In the genomic region with DNA sequence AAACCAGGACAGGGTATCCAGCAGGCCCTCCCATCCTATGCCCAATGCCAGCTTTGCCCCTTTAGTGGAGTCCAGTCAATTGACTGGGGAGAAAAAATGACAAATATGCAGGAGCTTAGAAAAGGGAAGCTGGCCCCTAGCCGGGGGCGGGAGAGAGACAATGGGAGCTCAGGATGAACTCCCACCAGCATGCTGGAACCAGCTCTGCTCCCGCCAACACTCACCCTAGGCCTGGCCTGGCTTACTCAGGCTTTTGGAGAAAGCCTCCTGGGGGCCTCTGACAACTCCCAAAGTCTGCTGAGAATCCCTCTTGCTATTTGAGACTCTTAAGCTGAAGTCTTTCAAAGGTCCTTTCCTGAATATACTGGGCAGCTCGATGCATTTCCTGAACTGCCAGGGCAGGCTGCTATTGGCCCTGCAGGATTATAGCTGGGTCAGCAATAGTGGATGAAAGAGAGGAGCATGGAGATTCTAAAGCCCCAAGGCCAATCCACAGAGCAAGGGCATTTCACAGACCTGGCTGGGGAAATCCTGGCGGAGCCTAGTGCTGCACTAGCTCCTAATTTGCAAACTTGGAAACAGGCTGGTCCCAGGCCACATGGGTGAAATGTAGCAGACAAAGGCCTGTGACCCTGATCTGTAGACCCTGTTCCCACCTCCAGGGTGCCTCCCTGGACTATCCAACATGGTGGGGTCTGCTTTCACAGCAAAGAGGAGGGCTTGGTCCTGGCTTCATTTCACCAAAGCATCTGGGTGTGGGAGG, we compare ENCODE assay signal across 15 cellular contexts. TPM values are rescaled to one million over a fixed set of nuclear protein-coding genes. Genes with fewer than 3 reads are reported as not detected.
A peak's percentile ranks its signal among the peaks of the same experiment; 100 is the strongest.
DNase-seq lines count a peak whose midpoint lies in the region; ATAC-seq and TF ChIP-seq lines count a peak whose summit lies in the region.
"Had no signal": no experiment of that assay in that cellular context is flagged by ENCODE, and none has a peak within 500 bp of the region (broad histone marks: within the 10 kb centered on the region; RNA-seq: fewer than 3 reads in every experiment).

No MANE protein-coding gene starts in this region.

- no peak overlapping the region for H2BK15ac ChIP-seq in IMR-90 (ENCODE audit: low read depth, low read length)

- no peak for TF ChIP-seq CTCF in C4-2B (conservative IDR thresholded peaks at IDR 0.05)
- no peak for TF ChIP-seq CTCF in IMR-90 (conservative IDR thresholded peaks at IDR 0.05; ENCODE audit: low read depth, low read length)
- TF ChIP-seq CTCF in brain (conservative IDR thresholded peaks at IDR 0.05): no peak
- no peak for TF ChIP-seq CTCF in GM13976 (IDR thresholded peaks at IDR 0.05; ENCODE audit: borderline replicate concordance, control extremely low read depth, extremely low read depth, insufficient read depth, missing control alignments)
- no peak for TF ChIP-seq CTCF in HFFc6 (IDR thresholded peaks at IDR 0.05)

- H3K9me1 ChIP-seq in IMR-90 (ENCODE audit: insufficient read depth, low read length): no peaks in the 10 kb centered on the region; the same call in 1 of the 2 replicates

- no peaks in the 10 kb centered on the region for H3K27me3 ChIP-seq in IMR-90 (ENCODE audit: control insufficient read depth, insufficient read depth, low read length)
- H3K27me3 ChIP-seq in layer of hippocampus (ENCODE audit: control insufficient read depth, insufficient read depth, low read length): no peaks in the 10 kb centered on the region

- H2AFZ ChIP-seq in IMR-90 (replicated peaks; ENCODE audit: low read length, poor library complexity): no peak overlapping the region

- no peak overlapping the region for H2AK9ac ChIP-seq in IMR-90 (replicated peaks; ENCODE audit: low read depth, low read length, poor library complexity)

- no peak overlapping the region for H2AK5ac ChIP-seq in IMR-90 (ENCODE audit: low read depth, low read length)

- no peaks in the 10 kb centered on the region; a peak in 1 of 4 replicates for H3K79me1 ChIP-seq in IMR-90 (ENCODE audit: low read depth in 1 of 2, low read length in 2 of 2)

- H3K4me1 ChIP-seq in IMR-90 (ENCODE audit: control insufficient read depth, insufficient read depth, low read length): peaks cover 1% of the 10 kb centered on the region; the same call in 1 of the 2 replicates

- DNase-seq in IMR-90 (peak; percentile 15), GM13976 (ENCODE audit: low spot score) (no peak), HT-29 (ENCODE audit: low spot score) (no peak), HFFc6 (no peak)
- DNase-seq in activated CD8-positive, alpha-beta memory T cell treated with anti-CD3 and anti-CD28 coated beads for 24 hours: no peak
- DNase-seq: aorta, DMS 273 treated with DMSO at 0.1 percent for 48 hours, NCI-H774, T-helper 9 cell had no signal

- H3K9me3 ChIP-seq in IMR-90 (ENCODE audit: control insufficient read depth, insufficient read depth, low read length): no peaks in the 10 kb centered on the region
- H3K9me3 ChIP-seq: HAP-1 had no signal

- peaks cover 25% of the 10 kb centered on the region for H3K4me1 Mint-ChIP-seq in brain
- H3K4me1 Mint-ChIP-seq in HFFc6 (ENCODE audit: low read depth): no peaks in the 10 kb centered on the region

- H3K36me3 ChIP-seq in IMR-90 (ENCODE audit: control insufficient read depth, insufficient read depth, low read length): peaks cover 6% of the 10 kb centered on the region
- H3K36me3 ChIP-seq: HAP-1 had no signal

- H3K36me3 Mint-ChIP-seq in brain (peaks cover 34% of the 10 kb centered on the region), HFFc6 (ENCODE audit: low read depth) (peaks cover 13% of the 10 kb centered on the region)

- ATAC-seq in IMR-90 (ENCODE audit: low read depth): peak; percentile 42; the same call in 1 of the 2 replicates
- ATAC-seq: Right ventricle myocardium inferior had no signal

- H3K4me3 ChIP-seq in IMR-90 (ENCODE audit: insufficient read depth, low read depth, low read length): no peak overlapping the region
- H3K4me3 ChIP-seq: HAP-1 had no signal

- H4K91ac ChIP-seq in IMR-90 (ENCODE audit: insufficient read depth, low read depth, low read length): no peak overlapping the region

- no TSS peak for BruUV-seq in IMR-90 (replicated peaks; lab: Mats Ljungman, UMichigan)

- no peak for TF ChIP-seq POLR2A in IMR-90 (IDR thresholded peaks at IDR 0.05; ENCODE audit: low read depth, low read length)

- no peak overlapping the region for H3K4ac ChIP-seq in IMR-90 (ENCODE audit: low read depth, low read length)

- H2BK5ac ChIP-seq in IMR-90 (ENCODE audit: low read depth, low read length, poor library complexity, severe bottlenecking): no peak overlapping the region

- H3K9me3 Mint-ChIP-seq in brain (peaks cover 0 to 6% (median under 1%) of the 10 kb centered on the region in 5 experiments), HFFc6 (no peaks in the 10 kb centered on the region)
- H3K9me3 Mint-ChIP-seq: activated CD4-positive, alpha-beta memory T cell treated with anti-CD3 and anti-CD28 coated beads for 36 hours had no signal

- dilution Hi-C loops in IMR-90 (cut with HindIII; ENCODE audit: low sequenced_read_pairs, unreplicated experiment): no loop called here

- H4K8ac ChIP-seq in IMR-90 (ENCODE audit: low read depth in 2 of 2, low read length in 2 of 2): no peak overlapping the region

- H3K4me2 ChIP-seq in IMR-90 (ENCODE audit: low read depth, low read length): no peak overlapping the region

- H3K4me3 Mint-ChIP-seq in brain (no peak overlapping the region), HFFc6 (no peak overlapping the region)
- H3K4me3 Mint-ChIP-seq: activated CD4-positive, alpha-beta memory T cell treated with anti-CD3 and anti-CD28 coated beads for 36 hours had no signal

- CTCF ChIA-PET in IMR-90 (lab: Yijun Ruan, JAX): no interaction called here

- H3K27ac ChIP-seq in C4-2B: 0 out of 2 replicates have a peak overlapping the region, but pooled peaks have one; percentile 1
- no peak overlapping the region for H3K27ac ChIP-seq in IMR-90 (ENCODE audit: insufficient read depth, low read length)
- H3K27ac ChIP-seq in layer of hippocampus (ENCODE audit: low read depth, low read length): peak overlapping the region; percentile 73

- H2BK20ac ChIP-seq in IMR-90 (ENCODE audit: low read depth, low read length): no peak overlapping the region

- H2BK120ac ChIP-seq in IMR-90 (ENCODE audit: low read depth, low read length): no peak overlapping the region

- no peak overlapping the region for H3K14ac ChIP-seq in IMR-90 (replicated peaks; ENCODE audit: low read depth, low read length)

- in situ Hi-C loops in IMR-90 (cut with MboI; ENCODE audit: low sequenced_read_pairs) (loop anchor here (10.0 kb wide), 1 partner anchor 135 kb away; no protein-coding TSS in a partner anchor), GM13976 (cut with MboI; ENCODE audit: low sequenced_read_pairs, unreplicated experiment) (loop anchor here (10.0 to 25.0 kb wide), 2 partner anchors 75 to 247 kb away; no protein-coding TSS in a partner anchor)

- TF ChIP-seq RAD21 in IMR-90 (IDR thresholded peaks at IDR 0.05; ENCODE audit: low read length): no peak

- H3K27ac Mint-ChIP-seq in brain: peak overlapping the region in 4 of 5 experiments; percentile 62 to 87 (median 74)
- H3K27ac Mint-ChIP-seq in HFFc6: no peak overlapping the region
- H3K27ac Mint-ChIP-seq: activated CD4-positive, alpha-beta memory T cell treated with anti-CD3 and anti-CD28 coated beads for 36 hours had no signal

- no peak overlapping the region for H3K56ac ChIP-seq in IMR-90 (ENCODE audit: extremely low read depth, insufficient read depth, low read length)

- 82% methylated on average over 3 of the region's 5 CpGs; no CpG with 5 or more reads in 1 of the 2 experiments for WGBS in IMR-90 (ENCODE audit: extremely low coverage in 2 of 2, insufficient read length in 1 of 2), 2 experiments

- no peaks in the 10 kb centered on the region for H4K20me1 ChIP-seq in IMR-90 (ENCODE audit: insufficient read depth, low read length)

- H3K9ac ChIP-seq in IMR-90 (ENCODE audit: low read depth, low read length): no peak overlapping the region

- POLR2A ChIA-PET in IMR-90 (lab: Charles Lee; ENCODE audit: unreplicated experiment): no interaction called here

- H3K27me3 Mint-ChIP-seq in brain (no peaks in the 10 kb centered on the region), HFFc6 (ENCODE audit: insufficient read depth) (no peaks in the 10 kb centered on the region)
- H3K27me3 Mint-ChIP-seq: activated CD4-positive, alpha-beta memory T cell treated with anti-CD3 and anti-CD28 coated beads for 36 hours had no signal

- intact Hi-C loops in IMR-90 (cut with micrococcal nuclease): no loop called here

- no peak overlapping the region for H4K5ac ChIP-seq in IMR-90 (ENCODE audit: low read depth, low read length)

- no peak overlapping the region for H3K18ac ChIP-seq in IMR-90 (ENCODE audit: low read depth, low read length)

- H3K23ac ChIP-seq in IMR-90 (ENCODE audit: low read depth, low read length): no peak overlapping the region

TF ChIP-seq in IMR-90, 13 proteins besides CTCF, POLR2A, EP300 and RAD21:
- TF ChIP-seq MAFK (IDR thresholded peaks at IDR 0.05; ENCODE audit: low read depth, low read length): peak; percentile 74
- TF ChIP-seq, protein P1, sequence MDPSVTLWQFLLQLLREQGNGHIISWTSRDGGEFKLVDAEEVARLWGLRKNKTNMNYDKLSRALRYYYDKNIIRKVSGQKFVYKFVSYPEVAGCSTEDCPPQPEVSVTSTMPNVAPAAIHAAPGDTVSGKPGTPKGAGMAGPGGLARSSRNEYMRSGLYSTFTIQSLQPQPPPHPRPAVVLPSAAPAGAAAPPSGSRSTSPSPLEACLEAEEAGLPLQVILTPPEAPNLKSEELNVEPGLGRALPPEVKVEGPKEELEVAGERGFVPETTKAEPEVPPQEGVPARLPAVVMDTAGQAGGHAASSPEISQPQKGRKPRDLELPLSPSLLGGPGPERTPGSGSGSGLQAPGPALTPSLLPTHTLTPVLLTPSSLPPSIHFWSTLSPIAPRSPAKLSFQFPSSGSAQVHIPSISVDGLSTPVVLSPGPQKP (IDR thresholded peaks at IDR 0.05; ENCODE audit: borderline replicate concordance, low read depth, low read length): no peak

RNA-seq across cellular contexts. Expression of a gene that starts 35.7 kb away (rescaled TPM):
- total RNA-seq in IMR-90 (2012; rRNA removed): 30.1 and 31.9 TPM in 2 replicates
- polyA plus RNA-seq in IMR-90 (2012; rRNA removed) (55.0 and 72.2 TPM in 2 replicates), brain (ENCODE audit: insufficient read depth, low read depth, low replicate concordance) (416 TPM)
- polyA plus RNA-seq in IMR-90 (2012; cell fraction: cytosol; rRNA removed): 61.7 and 74.8 TPM in 2 replicates
- 63.4 and 67.9 TPM in 2 replicates for polyA plus RNA-seq in IMR-90 (2012; cell fraction: nucleus; rRNA removed; ENCODE audit: low replicate concordance)
- total RNA-seq in HT-29 (2014; rRNA removed; shearing (Covaris generic)): 78.4 and 99.0 TPM in 2 replicates
- total RNA-seq in HFFc6 (2021; fragmentation: NEBNext Ultra II Directional; extraction: Animal tissue kit (Norgen Biotek cat#: 25700)): 100 to 1,000 TPM; 128 to 151 (median 137) TPM

RNA-seq across cellular contexts. Expression of a gene that starts 50.6 kb away (rescaled TPM):
- total RNA-seq in IMR-90 (2012; rRNA removed): 24.7 and 41.9 TPM in 2 replicates
- 28.4 and 28.5 TPM in 2 replicates for polyA plus RNA-seq in IMR-90 (2012; rRNA removed)
- 11.9 and 21.4 TPM in 2 replicates for polyA plus RNA-seq in IMR-90 (2012; cell fraction: cytosol; rRNA removed)
- polyA plus RNA-seq in IMR-90 (2012; cell fraction: nucleus; rRNA removed; ENCODE audit: low replicate concordance): 15.7 and 18.8 TPM in 2 replicates
- 84.5 TPM for polyA plus RNA-seq in brain (ENCODE audit: insufficient read depth, low read depth, low replicate concordance)
- 12.2 and 16.4 TPM in 2 replicates for total RNA-seq in HT-29 (2014; rRNA removed; shearing (Covaris generic))
- 10 to 100 TPM; 19.7 to 25.5 (median 21.4) TPM for total RNA-seq in HFFc6 (2021; fragmentation: NEBNext Ultra II Directional; extraction: Animal tissue kit (Norgen Biotek cat#: 25700))
